Comparison of ENCODE assay signal across 12 cellular contexts in the genomic region with DNA sequence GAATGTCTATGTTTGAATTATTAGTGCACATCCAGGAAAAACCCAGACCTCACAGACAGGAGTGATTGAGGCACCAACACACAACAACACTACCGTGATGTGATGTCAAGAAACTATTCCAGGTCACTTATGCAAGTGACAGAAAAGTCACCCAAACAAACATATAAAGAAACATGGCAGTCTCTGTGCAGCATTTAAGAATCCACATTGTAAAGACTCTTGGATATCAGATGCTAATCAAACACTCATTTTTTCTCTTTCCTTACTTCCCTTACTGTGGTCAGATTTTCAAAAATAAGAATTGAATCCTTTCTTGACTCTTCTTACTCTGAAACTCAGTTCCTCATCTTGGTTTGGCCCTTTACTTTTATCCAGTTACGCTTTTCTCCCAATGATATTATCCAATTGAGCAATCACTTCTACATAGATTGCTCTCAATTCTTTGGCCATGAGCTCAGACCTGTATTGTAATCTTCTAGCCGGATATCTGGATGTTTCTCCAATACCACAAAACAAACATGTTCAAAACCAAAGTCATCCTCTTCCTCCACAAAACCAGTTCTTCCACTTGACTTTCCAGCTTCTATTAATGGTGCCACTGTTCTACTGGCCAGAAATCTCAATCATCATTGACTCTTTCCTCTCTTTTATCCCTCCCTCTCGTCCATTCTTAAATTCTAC.
DNase-seq lines count a peak whose midpoint lies in the region; ATAC-seq and TF ChIP-seq lines count a peak whose summit lies in the region.
"Had no signal": no experiment of that assay in that cellular context is flagged by ENCODE, and none has a peak within 500 bp of the region (broad histone marks: within the 10 kb centered on the region; RNA-seq: fewer than 3 reads in every experiment).

No MANE protein-coding gene starts in this region.

- intact Hi-C loops in upper lobe of right lung (cut with DNase I) = no loop called here

- no peak for TF ChIP-seq CTCF in upper lobe of right lung (IDR thresholded peaks at IDR 0.05)

- no peak for ATAC-seq in activated naive CD8-positive, alpha-beta T cell treated with anti-CD3 and anti-CD28 coated beads, Interleukin-2, amount 10 ng/mL, durations not matched to agents 7 days and 5 days (ENCODE audit: low read depth)
- ATAC-seq in upper lobe of right lung (peak; percentile 64), GM18858 (IDR thresholded peaks at IDR 0.05; ENCODE audit: unreplicated experiment) (no peak), GM18861 (IDR thresholded peaks at IDR 0.05; ENCODE audit: unreplicated experiment) (no peak)
- ATAC-seq: gastrocnemius medialis, GM12878 had no signal

- H3K27me3 Mint-ChIP-seq in activated naive CD8-positive, alpha-beta T cell treated with anti-CD3 and anti-CD28 coated beads, Interleukin-2, amount 10 ng/mL, durations not matched to agents 7 days and 5 days = no peaks in the 10 kb centered on the region
- H3K27me3 Mint-ChIP-seq in activated naive CD8-positive, alpha-beta T cell treated with anti-CD3 and anti-CD28 coated beads for 36 hours = no peaks in the 10 kb centered on the region

- H3K4me3 ChIP-seq in upper lobe of right lung = no peak overlapping the region
- H3K4me3 ChIP-seq: gastrocnemius medialis, GM12878 had no signal

- H3K27ac ChIP-seq in epithelial cell of prostate (peak overlapping the region; percentile 94), upper lobe of right lung (no peak overlapping the region)
- H3K27ac ChIP-seq: C4-2B, gastrocnemius medialis had no signal

- peak overlapping the region; percentile 0 for H3K27ac Mint-ChIP-seq in activated naive CD8-positive, alpha-beta T cell treated with anti-CD3 and anti-CD28 coated beads, Interleukin-2, amount 10 ng/mL, durations not matched to agents 7 days and 5 days
- H3K27ac Mint-ChIP-seq in activated naive CD8-positive, alpha-beta T cell treated with anti-CD3 and anti-CD28 coated beads for 36 hours = no peak overlapping the region

- no peak for DNase-seq in activated naive CD8-positive, alpha-beta T cell treated with anti-CD3 and anti-CD28 coated beads, Interleukin-2, amount 10 ng/mL, durations not matched to agents 7 days and 5 days
- no peak for DNase-seq in activated naive CD8-positive, alpha-beta T cell treated with anti-CD3 and anti-CD28 coated beads for 36 hours
- peak; percentile 95 for DNase-seq in NCI-H510A treated with DMSO at 0.1 percent for 48 hours (lab: John Stamatoyannopoulos, UW)
- DNase-seq in epithelial cell of prostate (ENCODE audit: low read depth, low spot score) = peak; percentile 93
- no peak for DNase-seq in upper lobe of right lung
- no peak for DNase-seq in NCI-H1092 (lab: John Stamatoyannopoulos, UW)
- DNase-seq: gastrocnemius medialis, NCI-H1105 had no signal

- peaks cover 21% of the 10 kb centered on the region for H3K9me3 Mint-ChIP-seq in activated naive CD8-positive, alpha-beta T cell treated with anti-CD3 and anti-CD28 coated beads, Interleukin-2, amount 10 ng/mL, durations not matched to agents 7 days and 5 days
- H3K9me3 Mint-ChIP-seq in activated naive CD8-positive, alpha-beta T cell treated with anti-CD3 and anti-CD28 coated beads for 36 hours = peaks cover 16% of the 10 kb centered on the region

- H3K4me1 Mint-ChIP-seq in activated naive CD8-positive, alpha-beta T cell treated with anti-CD3 and anti-CD28 coated beads, Interleukin-2, amount 10 ng/mL, durations not matched to agents 7 days and 5 days = peaks cover 55% of the 10 kb centered on the region
- peaks cover 26% of the 10 kb centered on the region for H3K4me1 Mint-ChIP-seq in activated naive CD8-positive, alpha-beta T cell treated with anti-CD3 and anti-CD28 coated beads for 36 hours

- POLR2A ChIA-PET in activated naive CD8-positive, alpha-beta T cell treated with anti-CD3 and anti-CD28 coated beads, Interleukin-2, amount 10 ng/mL, durations not matched to agents 7 days and 5 days (lab: Charles Lee) = interaction anchor here (1.0 to 2.0 kb wide), 2 partner anchors 10 to 116 kb away, joined by 3 to 8 read pairs; a partner anchor contains a TSS

- no peak overlapping the region for H3K4me3 Mint-ChIP-seq in activated naive CD8-positive, alpha-beta T cell treated with anti-CD3 and anti-CD28 coated beads, Interleukin-2, amount 10 ng/mL, durations not matched to agents 7 days and 5 days
- H3K4me3 Mint-ChIP-seq in activated naive CD8-positive, alpha-beta T cell treated with anti-CD3 and anti-CD28 coated beads for 36 hours = no peak overlapping the region

- H3K9me3 ChIP-seq in upper lobe of right lung = no peaks in the 10 kb centered on the region
- H3K9me3 ChIP-seq: gastrocnemius medialis had no signal

- H3K27me3 ChIP-seq in upper lobe of right lung = no peaks in the 10 kb centered on the region
- H3K27me3 ChIP-seq: gastrocnemius medialis had no signal

- H3K4me1 ChIP-seq in upper lobe of right lung = peaks cover 24% of the 10 kb centered on the region

- H3K36me3 Mint-ChIP-seq in activated naive CD8-positive, alpha-beta T cell treated with anti-CD3 and anti-CD28 coated beads, Interleukin-2, amount 10 ng/mL, durations not matched to agents 7 days and 5 days = peaks cover 42% of the 10 kb centered on the region
- H3K36me3 Mint-ChIP-seq in activated naive CD8-positive, alpha-beta T cell treated with anti-CD3 and anti-CD28 coated beads for 36 hours = peaks cover 10% of the 10 kb centered on the region

- no peaks in the 10 kb centered on the region for H3K36me3 ChIP-seq in upper lobe of right lung
- H3K36me3 ChIP-seq: gastrocnemius medialis had no signal

Comparison
In these comparisons a context has a peak if more than half of its experiments do, and no peak if none do; other contexts are left out.
1. DNase-seq: peak in NCI-H510A treated with DMSO at 0.1 percent for 48 hours (single experiment) and epithelial cell of prostate (single experiment); none in activated naive CD8-positive, alpha-beta T cell treated with anti-CD3 and anti-CD28 coated beads, Interleukin-2, amount 10 ng/mL, durations not matched to agents 7 days and 5 days (single experiment), activated naive CD8-positive, alpha-beta T cell treated with anti-CD3 and anti-CD28 coated beads for 36 hours (single experiment), upper lobe of right lung (single experiment) and NCI-H1092 (single experiment).